In the genomic region with DNA sequence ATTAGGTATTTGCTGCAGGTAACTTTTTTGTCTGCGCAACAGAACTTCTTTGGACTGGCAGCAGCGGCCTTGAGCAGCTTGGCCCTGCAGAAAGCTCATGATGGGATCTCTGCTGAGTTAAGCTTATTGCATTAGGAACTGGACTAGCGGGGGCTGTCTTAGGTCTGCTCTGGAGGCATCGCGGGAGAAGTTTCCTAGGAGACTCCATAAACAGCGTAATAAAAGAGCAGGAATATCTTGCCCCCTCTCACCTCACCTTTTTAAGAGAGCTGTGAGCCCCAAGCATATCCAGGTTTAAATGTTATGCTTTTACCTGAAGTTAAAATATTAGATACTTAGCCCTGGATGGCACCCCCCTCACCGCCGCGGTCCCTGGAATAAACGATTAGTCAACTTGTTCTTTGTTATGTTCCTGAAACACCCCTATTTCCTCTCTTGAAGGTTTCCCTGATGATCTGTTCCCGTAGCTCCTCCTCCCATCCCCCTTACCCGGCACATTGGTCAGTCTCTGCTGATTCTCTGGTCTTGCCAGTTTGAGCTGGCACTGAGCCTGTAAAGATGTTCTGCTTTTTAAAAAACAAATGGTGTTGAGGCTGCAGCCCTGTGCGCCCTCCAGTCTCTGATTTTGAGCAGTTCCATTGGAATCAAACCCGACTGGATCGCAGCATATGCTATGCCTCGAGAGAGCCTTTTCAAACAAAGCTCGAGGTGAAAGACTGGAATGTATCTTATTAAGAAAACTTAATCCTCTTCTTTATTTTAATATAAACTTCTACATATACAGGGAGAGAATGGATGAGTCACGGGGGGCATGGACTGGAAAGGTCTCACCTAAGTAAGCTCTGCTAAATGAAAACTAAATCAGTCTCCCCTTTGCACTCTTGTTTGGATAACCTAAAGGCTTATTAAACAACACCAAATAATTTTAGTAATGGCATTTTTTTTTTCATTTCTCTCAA, we compare ENCODE assay signal across 1 cellular context.
TF ChIP-seq lines count a peak whose summit lies in the region.

No MANE protein-coding gene starts in this region.

TF ChIP-seq in SK-N-SH treated with all-trans-retinoic acid at 6 μM for 48 hours, 23 proteins besides CTCF, POLR2A, EP300 and RAD21 (continued from another document):
- TF ChIP-seq, protein P1, sequence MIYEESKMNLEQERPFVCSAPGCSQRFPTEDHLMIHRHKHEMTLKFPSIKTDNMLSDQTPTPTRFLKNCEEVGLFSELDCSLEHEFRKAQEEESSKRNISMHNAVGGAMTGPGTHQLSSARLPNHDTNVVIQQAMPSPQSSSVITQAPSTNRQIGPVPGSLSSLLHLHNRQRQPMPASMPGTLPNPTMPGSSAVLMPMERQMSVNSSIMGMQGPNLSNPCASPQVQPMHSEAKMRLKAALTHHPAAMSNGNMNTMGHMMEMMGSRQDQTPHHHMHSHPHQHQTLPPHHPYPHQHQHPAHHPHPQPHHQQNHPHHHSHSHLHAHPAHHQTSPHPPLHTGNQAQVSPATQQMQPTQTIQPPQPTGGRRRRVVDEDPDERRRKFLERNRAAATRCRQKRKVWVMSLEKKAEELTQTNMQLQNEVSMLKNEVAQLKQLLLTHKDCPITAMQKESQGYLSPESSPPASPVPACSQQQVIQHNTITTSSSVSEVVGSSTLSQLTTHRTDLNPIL (CRISPR knock-in tag; IDR thresholded peaks at IDR 0.05; ENCODE audit: low read depth): no peak
- TF ChIP-seq OSR1 (CRISPR knock-in tag; IDR thresholded peaks at IDR 0.05) (no peak), GLIS3 (CRISPR knock-in tag; IDR thresholded peaks at IDR 0.05) (no peak), ZNF565 (CRISPR knock-in tag; conservative IDR thresholded peaks at IDR 0.05; ENCODE audit: low read depth) (no peak), ZNF8 (CRISPR knock-in tag; IDR thresholded peaks at IDR 0.05) (no peak), ZFP3 (CRISPR knock-in tag; IDR thresholded peaks at IDR 0.05) (no peak), TOX (CRISPR knock-in tag; IDR thresholded peaks at IDR 0.05; ENCODE audit: borderline replicate concordance) (no peak), ISL1 (CRISPR knock-in tag; IDR thresholded peaks at IDR 0.05) (no peak), ZNF70 (CRISPR knock-in tag; IDR thresholded peaks at IDR 0.05) (no peak), BACH2 (CRISPR knock-in tag; IDR thresholded peaks at IDR 0.05; ENCODE audit: borderline replicate concordance) (no peak), ZFP30 (CRISPR knock-in tag; IDR thresholded peaks at IDR 0.05) (no peak)
- TF ChIP-seq, protein P2, sequence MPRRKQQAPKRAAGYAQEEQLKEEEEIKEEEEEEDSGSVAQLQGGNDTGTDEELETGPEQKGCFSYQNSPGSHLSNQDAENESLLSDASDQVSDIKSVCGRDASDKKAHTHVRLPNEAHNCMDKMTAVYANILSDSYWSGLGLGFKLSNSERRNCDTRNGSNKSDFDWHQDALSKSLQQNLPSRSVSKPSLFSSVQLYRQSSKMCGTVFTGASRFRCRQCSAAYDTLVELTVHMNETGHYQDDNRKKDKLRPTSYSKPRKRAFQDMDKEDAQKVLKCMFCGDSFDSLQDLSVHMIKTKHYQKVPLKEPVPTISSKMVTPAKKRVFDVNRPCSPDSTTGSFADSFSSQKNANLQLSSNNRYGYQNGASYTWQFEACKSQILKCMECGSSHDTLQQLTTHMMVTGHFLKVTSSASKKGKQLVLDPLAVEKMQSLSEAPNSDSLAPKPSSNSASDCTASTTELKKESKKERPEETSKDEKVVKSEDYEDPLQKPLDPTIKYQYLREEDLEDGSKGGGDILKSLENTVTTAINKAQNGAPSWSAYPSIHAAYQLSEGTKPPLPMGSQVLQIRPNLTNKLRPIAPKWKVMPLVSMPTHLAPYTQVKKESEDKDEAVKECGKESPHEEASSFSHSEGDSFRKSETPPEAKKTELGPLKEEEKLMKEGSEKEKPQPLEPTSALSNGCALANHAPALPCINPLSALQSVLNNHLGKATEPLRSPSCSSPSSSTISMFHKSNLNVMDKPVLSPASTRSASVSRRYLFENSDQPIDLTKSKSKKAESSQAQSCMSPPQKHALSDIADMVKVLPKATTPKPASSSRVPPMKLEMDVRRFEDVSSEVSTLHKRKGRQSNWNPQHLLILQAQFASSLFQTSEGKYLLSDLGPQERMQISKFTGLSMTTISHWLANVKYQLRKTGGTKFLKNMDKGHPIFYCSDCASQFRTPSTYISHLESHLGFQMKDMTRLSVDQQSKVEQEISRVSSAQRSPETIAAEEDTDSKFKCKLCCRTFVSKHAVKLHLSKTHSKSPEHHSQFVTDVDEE (CRISPR knock-in tag; IDR thresholded peaks at IDR 0.05): no peak
TF ChIP-seq in SK-N-SH treated with all-trans-retinoic acid at 6 μM for 48 hours: peak in this region for 0.
